ENCODE assay signal across 11 cellular contexts in the genomic region with DNA sequence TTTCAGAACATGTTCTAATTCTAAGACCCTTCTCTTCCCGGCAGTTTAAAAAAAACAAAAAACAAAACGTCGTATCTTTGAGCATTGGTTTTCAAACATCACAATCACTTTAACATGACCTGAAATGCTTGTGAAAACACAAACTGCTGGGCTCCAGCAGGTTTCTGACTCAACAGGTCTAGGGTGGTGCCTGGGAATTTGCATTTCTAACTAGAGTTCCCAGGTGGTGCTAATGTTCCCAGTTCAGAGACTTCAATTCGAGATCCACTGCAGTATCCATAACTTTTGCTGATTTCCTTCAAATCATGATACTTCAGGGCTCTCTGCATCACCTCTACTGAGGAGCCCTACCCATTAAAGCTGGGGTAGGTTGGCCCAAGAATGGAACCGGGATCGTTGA. TPM values are rescaled to one million over a fixed set of nuclear protein-coding genes. Genes with fewer than 3 reads are reported as not detected.
DNase-seq lines count a peak whose midpoint lies in the region; ATAC-seq and TF ChIP-seq lines count a peak whose summit lies in the region.
"Had no signal": no experiment of that assay in that cellular context is flagged by ENCODE, and none has a peak within 500 bp of the region (broad histone marks: within the 10 kb centered on the region; RNA-seq: fewer than 3 reads in every experiment).

No MANE protein-coding gene starts in this region.

- no peaks in the 10 kb centered on the region for H3K9me3 ChIP-seq in left ventricle myocardium inferior (replicated peaks)
- H3K9me3 ChIP-seq in fibroblast of lung (ENCODE audit: control insufficient read depth, insufficient read depth, low read depth, low read length) = no peaks in the 10 kb centered on the region
- H3K9me3 ChIP-seq in osteoblast (ENCODE audit: low read depth, low read length) = no peaks in the 10 kb centered on the region

- no peak for ATAC-seq in Right ventricle myocardium superior (ENCODE audit: poor library complexity)
- ATAC-seq in HG03159 (IDR thresholded peaks at IDR 0.05; ENCODE audit: unreplicated experiment) = no peak
- ATAC-seq in GM18907 (IDR thresholded peaks at IDR 0.05; ENCODE audit: unreplicated experiment) = no peak

- H2AFZ ChIP-seq in fibroblast of lung (ENCODE audit: low read length) = no peak overlapping the region
- no peak overlapping the region for H2AFZ ChIP-seq in osteoblast (ENCODE audit: low read length)

- H4K20me1 ChIP-seq in fibroblast of lung (ENCODE audit: control insufficient read depth, extremely low read depth, insufficient read depth, low read length) = no peaks in the 10 kb centered on the region
- H4K20me1 ChIP-seq in osteoblast (ENCODE audit: insufficient read depth, low read length) = no peaks in the 10 kb centered on the region

- intact Hi-C loops in left ventricle myocardium inferior (cut with micrococcal nuclease) (no loop called here), Right ventricle myocardium superior (cut with DNase I) (no loop called here)

- H3K27me3 ChIP-seq in left ventricle myocardium inferior (ENCODE audit: low read depth) (no peaks in the 10 kb centered on the region), fibroblast of lung (ENCODE audit: control insufficient read depth, insufficient read depth, low read length) (no peaks in the 10 kb centered on the region), osteoblast (ENCODE audit: insufficient read depth, low read length) (peaks cover 9% of the 10 kb centered on the region)

- H3K36me3 ChIP-seq in left ventricle myocardium inferior (no peaks in the 10 kb centered on the region), fibroblast of lung (ENCODE audit: control insufficient read depth, insufficient read depth, low read length) (no peaks in the 10 kb centered on the region), osteoblast (ENCODE audit: insufficient read depth, low read length) (no peaks in the 10 kb centered on the region)

- H3K4me1 ChIP-seq in left ventricle myocardium inferior = peaks cover 30% of the 10 kb centered on the region
- H3K4me1 ChIP-seq in fibroblast of lung (ENCODE audit: control insufficient read depth, extremely low read depth, insufficient read depth, low read length) = peaks cover 6% of the 10 kb centered on the region
- H3K4me1 ChIP-seq in osteoblast (ENCODE audit: insufficient read depth, low read length) = peaks cover 7% of the 10 kb centered on the region

- DNase-seq in left ventricle myocardium inferior (no peak), Right ventricle myocardium superior (no peak), fibroblast of lung (ENCODE audit: low read depth in 2 of 2) (no peak), osteoblast (ENCODE audit: insufficient read length, low spot score, missing footprints) (no peak), NCI-H1092 treated with DMSO at 0.1 percent for 48 hours (lab: John Stamatoyannopoulos, UW) (no peak)
- no peak for DNase-seq in activated CD4-positive, CD25-positive, alpha-beta regulatory T cell (lab: John Stamatoyannopoulos, UW)
- DNase-seq: aorta; naive thymus-derived CD4-positive, alpha-beta T cell; NCI-H2081 treated with DMSO at 0.1 percent for 48 hours had no signal

- H3K79me2 ChIP-seq in fibroblast of lung (ENCODE audit: control insufficient read depth, insufficient read depth, low read length) (peaks cover 5% of the 10 kb centered on the region), osteoblast (ENCODE audit: insufficient read depth, low read length) (no peaks in the 10 kb centered on the region)

- peak overlapping the region; percentile 57 for H3K4me2 ChIP-seq in fibroblast of lung (ENCODE audit: extremely low read depth, insufficient read depth, low read length)
- H3K4me2 ChIP-seq in osteoblast (ENCODE audit: insufficient read depth, low read length) = peak overlapping the region; percentile 97

- H3K4me3 ChIP-seq in left ventricle myocardium inferior (peak overlapping the region; percentile 86), fibroblast of lung (replicated peaks in 1 of 4; ENCODE audit: control extremely low read depth in 1 of 4, insufficient read depth in 1 of 4, low read depth in 3 of 4, low read length in 4 of 4) (peak overlapping the region in 2 of 4 experiments; percentile 83 to 92), osteoblast (ENCODE audit: insufficient read depth, low read length) (no peak overlapping the region)

- H3K27ac ChIP-seq in left ventricle myocardium inferior (replicated peaks) (peak overlapping the region; percentile 96), fibroblast of lung (ENCODE audit: insufficient read depth, low read length) (no peak overlapping the region), osteoblast (ENCODE audit: low read depth, low read length) (no peak overlapping the region)

- no peak overlapping the region for H3K9ac ChIP-seq in fibroblast of lung (ENCODE audit: insufficient read depth, low read length)

- no peak for TF ChIP-seq CTCF in left ventricle myocardium inferior (IDR thresholded peaks at IDR 0.05; ENCODE audit: borderline replicate concordance)
- no peak for TF ChIP-seq CTCF in fibroblast of lung (conservative IDR thresholded peaks at IDR 0.05 in 1 of 2, IDR thresholded peaks at IDR 0.05 in 1 of 2; ENCODE audit: low read depth in 1 of 2, low read length in 2 of 2)
- no peak for TF ChIP-seq CTCF in osteoblast (IDR thresholded peaks at IDR 0.05; ENCODE audit: extremely low read depth, low read depth, low read length)

RNA-seq across cellular contexts. Expression of a gene that starts 0.8 kb away (rescaled TPM):
- total RNA-seq in left ventricle myocardium inferior = 3.8 TPM
- total RNA-seq in Right ventricle myocardium superior = 3.7 TPM
- total RNA-seq in fibroblast of lung = 19.8 and 51.4 TPM in 2 replicates
- 29.7 and 30.5 TPM in 2 replicates for polyA plus RNA-seq in fibroblast of lung
- polyA plus RNA-seq in fibroblast of lung (2012) = 16.6 and 19.6 TPM in 2 replicates
- polyA minus RNA-seq in fibroblast of lung (ENCODE audit: low replicate concordance) = 2.9 and 3.6 TPM in 2 replicates
- 22.7 and 23.5 TPM in 2 replicates for total RNA-seq in osteoblast
- polyA plus RNA-seq: naive thymus-derived CD4-positive, alpha-beta T cell had no signal

RNA-seq across cellular contexts. Expression of a gene that starts 8.7 kb away (rescaled TPM):
- not detected for total RNA-seq in left ventricle myocardium inferior
- total RNA-seq in Right ventricle myocardium superior = not detected
- total RNA-seq in fibroblast of lung = not detected in 2 replicates
- polyA plus RNA-seq in fibroblast of lung = not detected in 2 replicates
- not detected in 2 replicates for polyA plus RNA-seq in fibroblast of lung (2012)
- not detected in 2 replicates for polyA minus RNA-seq in fibroblast of lung (ENCODE audit: low replicate concordance)
- not detected in 2 replicates for total RNA-seq in osteoblast
- total RNA-seq: aorta; naive thymus-derived CD4-positive, alpha-beta T cell had no signal
- polyA plus RNA-seq: aorta; naive thymus-derived CD4-positive, alpha-beta T cell had no signal
